ENCODE assay signal across 11 cellular contexts in genomic region chr2:174901075-174901474, GRCh38.
DNase-seq lines count a peak whose midpoint lies in the region; ATAC-seq, FAIRE-seq and TF ChIP-seq lines count a peak whose summit lies in the region.
"Had no signal": no experiment of that assay in that cellular context is flagged by ENCODE, and none has a peak within 500 bp of the region (broad histone marks: within the 10 kb centered on the region; RNA-seq: fewer than 3 reads in every experiment).

No MANE protein-coding gene starts in this region.

- TF ChIP-seq EP300 in GM12878 (IDR thresholded peaks at IDR 0.05; ENCODE audit: borderline replicate concordance in 1 of 2, control insufficient read depth in 1 of 2, low read depth in 2 of 2, low read length in 2 of 2): no peak

- TF ChIP-seq RAD21 in GM12878 (IDR thresholded peaks at IDR 0.05; ENCODE audit: insufficient read depth, low read depth, low read length): no peak

- H2AFZ ChIP-seq in MM.1S (ENCODE audit: low read length): peak overlapping the region; percentile 53; the same call in 1 of the 2 replicates
- H2AFZ ChIP-seq in GM12878 (ENCODE audit: control insufficient read depth, low read depth, low read length): no peak overlapping the region

- no peaks in the 10 kb centered on the region for H3K27me3 ChIP-seq in BJ (ENCODE audit: control insufficient read depth, insufficient read depth, low read length)
- no peaks in the 10 kb centered on the region for H3K27me3 ChIP-seq in MM.1S (replicated peaks; ENCODE audit: insufficient read depth, low read length)
- no peaks in the 10 kb centered on the region for H3K27me3 ChIP-seq in GM12878 (replicated peaks in 1 of 2; ENCODE audit: control insufficient read depth in 2 of 2, insufficient read depth in 2 of 2, low read length in 1 of 2)
- H3K27me3 ChIP-seq: heart right ventricle, pancreas, stomach had no signal

- CTCF ChIA-PET in BJ (lab: Yijun Ruan, JAX): interaction anchor here (0.7 to 2.3 kb wide), 3 partner anchors 11 to 48 kb away, joined by 3 to 9 read pairs (median 4); no protein-coding TSS in a partner anchor
- CTCF ChIA-PET in GM12878 (lab: Yijun Ruan, JAX): interaction anchor here (2.3 kb wide), 1 partner anchor 130 kb away, joined by 6 read pairs; no protein-coding TSS in a partner anchor

- H3K4me2 ChIP-seq in MM.1S (ENCODE audit: low read depth, low read length) (peak overlapping the region; percentile 28; the same call in 1 of the 2 replicates), GM12878 (ENCODE audit: control insufficient read depth, insufficient read depth) (no peak overlapping the region)

- no peak overlapping the region for H3K4me3 ChIP-seq in BJ (ENCODE audit: low read depth, low read length)
- no peak overlapping the region for H3K4me3 ChIP-seq in MM.1S (ENCODE audit: low read length)
- no peak overlapping the region for H3K4me3 ChIP-seq in GM12878
- H3K4me3 ChIP-seq: pancreas, stomach had no signal

- H3K79me2 ChIP-seq in MM.1S (ENCODE audit: low read length) (no peaks in the 10 kb centered on the region), GM12878 (ENCODE audit: control insufficient read depth, insufficient read depth, low read length) (no peaks in the 10 kb centered on the region)

- H3K9me2 ChIP-seq in MM.1S (replicated peaks; ENCODE audit: insufficient read depth, low read length): no peaks in the 10 kb centered on the region; the same call in 1 of the 2 replicates

- TF ChIP-seq CTCF in BJ (IDR thresholded peaks at IDR 0.05; ENCODE audit: insufficient read depth, low read depth, low read length) (peak; percentile 21; the same call in 1 of the 2 replicates), MM.1S (IDR thresholded peaks at IDR 0.05; ENCODE audit: low read length) (no peak), GM12878 (IDR thresholded peaks at IDR 0.05 in 2 of 3, conservative IDR thresholded peaks at IDR 0.05 in 1 of 3; ENCODE audit: control insufficient read depth in 2 of 3, extremely low read depth in 1 of 3, insufficient read depth in 1 of 3, low read depth in 3 of 3, low read length in 3 of 3) (no peak)

- peak; percentile 20 for DNase-seq in BJ (ENCODE audit: low read depth)
- DNase-seq in MM.1S: peak; percentile 20
- DNase-seq in GM12878 (ENCODE audit: low read depth, low spot score): no peak
- peak; percentile 18 for DNase-seq in myocyte (ENCODE audit: low read depth)
- DNase-seq in COR-L47 (lab: John Stamatoyannopoulos, UW): no peak
- no peak for DNase-seq in NCI-H1694 treated with DMSO at 0.1 percent for 48 hours (lab: John Stamatoyannopoulos, UW)
- DNase-seq: heart right ventricle, pancreas, stomach had no signal

- in situ Hi-C loops in GM12878 (cut with MboI): no loop called here

- H3K9ac ChIP-seq in MM.1S (ENCODE audit: low read length) (no peak overlapping the region), GM12878 (ENCODE audit: control insufficient read depth, insufficient read depth, low read length) (no peak overlapping the region)

- H3K4me1 ChIP-seq in MM.1S (ENCODE audit: low read length) (peaks cover 6% of the 10 kb centered on the region; the same call in 1 of the 2 replicates), GM12878 (ENCODE audit: control insufficient read depth, insufficient read depth, low read length) (no peaks in the 10 kb centered on the region)

- no peaks in the 10 kb centered on the region for H4K20me1 ChIP-seq in MM.1S (ENCODE audit: insufficient read depth, low read length)
- no peaks in the 10 kb centered on the region for H4K20me1 ChIP-seq in GM12878 (ENCODE audit: control insufficient read depth, insufficient read depth)

- SMC1A ChIA-PET in GM12878 (lab: Charles Lee; ENCODE audit: uncharacterized antibody, unreplicated experiment): interaction anchor here (0.7 to 0.9 kb wide), 3 partner anchors 10 to 152 kb away, joined by 3 read pairs; no protein-coding TSS in a partner anchor

- RAD21 ChIA-PET in GM12878 (lab: Charles Lee; ENCODE audit: unreplicated experiment): no interaction called here

- intact Hi-C loops in GM12878 (cut with micrococcal nuclease; ENCODE audit: unreplicated experiment): no loop called here

- WGBS in GM12878 (ENCODE audit: insufficient coverage, insufficient replicate concordance, low lambda C conversion rate, missing lambda C conversion rate): 8% methylated on average over 4 of the region's 4 CpGs

- H3K27ac ChIP-seq in MM.1S (ENCODE audit: low read length) (no peak overlapping the region), GM12878 (ENCODE audit: control insufficient read depth, insufficient read depth) (no peak overlapping the region)
- H3K27ac ChIP-seq: pancreas had no signal

- no peaks in the 10 kb centered on the region for H3K36me3 ChIP-seq in BJ (ENCODE audit: control insufficient read depth, insufficient read depth, low read length)
- no peaks in the 10 kb centered on the region for H3K36me3 ChIP-seq in MM.1S (replicated peaks; ENCODE audit: insufficient read depth, low read length)
- no peaks in the 10 kb centered on the region for H3K36me3 ChIP-seq in GM12878 (ENCODE audit: control insufficient read depth in 2 of 2, insufficient read depth in 2 of 2, low read length in 1 of 2)
- H3K36me3 ChIP-seq: heart right ventricle, pancreas, stomach had no signal

- no peaks in the 10 kb centered on the region for H3F3A ChIP-seq in MM.1S (ENCODE audit: insufficient read depth, low read length)

- no peak for TF ChIP-seq POLR2A in GM12878 (IDR thresholded peaks at IDR 0.05; ENCODE audit: low read depth, low read length)

- no peak for FAIRE-seq in GM12878 (lab: Jason Lieb, UNC)
- FAIRE-seq: pancreas had no signal

- BruUV-seq in GM12878 (replicated peaks; lab: Mats Ljungman, UMichigan): no TSS peak

- ATAC-seq in GM12878 (peak; percentile 29; the same call in 1 of the 3 replicates), HG03520 (IDR thresholded peaks at IDR 0.05; ENCODE audit: unreplicated experiment) (no peak), esophagus mucosa (no peak)

- POLR2A ChIA-PET in BJ (lab: Charles Lee): interaction anchor here (0.6 kb wide), 1 partner anchor 162 kb away, joined by 3 read pairs; no protein-coding TSS in a partner anchor
- POLR2A ChIA-PET in GM12878 (lab: Charles Lee): no interaction called here

- no peaks in the 10 kb centered on the region for H3K9me3 ChIP-seq in MM.1S (replicated peaks; ENCODE audit: insufficient read depth, low read length)
- H3K9me3 ChIP-seq in GM12878 (replicated peaks; ENCODE audit: control insufficient read depth, insufficient read depth, low read length): no peaks in the 10 kb centered on the region
- H3K9me3 ChIP-seq: heart right ventricle, pancreas, stomach had no signal

TF ChIP-seq in GM12878, 131 proteins besides CTCF, POLR2A, EP300 and RAD21 (continues in another document):
- no peak for TF ChIP-seq PAX5 (IDR thresholded peaks at IDR 0.05; ENCODE audit: borderline replicate concordance, low read depth, low read length)
- no peak for TF ChIP-seq ATF7 (IDR thresholded peaks at IDR 0.05; ENCODE audit: low read depth)
- TF ChIP-seq JUND (IDR thresholded peaks at IDR 0.05; ENCODE audit: low read depth, low read length): no peak
- TF ChIP-seq NR2C1 (IDR thresholded peaks at IDR 0.05): no peak
- TF ChIP-seq JUNB (IDR thresholded peaks at IDR 0.05): no peak
- TF ChIP-seq, protein P1, sequence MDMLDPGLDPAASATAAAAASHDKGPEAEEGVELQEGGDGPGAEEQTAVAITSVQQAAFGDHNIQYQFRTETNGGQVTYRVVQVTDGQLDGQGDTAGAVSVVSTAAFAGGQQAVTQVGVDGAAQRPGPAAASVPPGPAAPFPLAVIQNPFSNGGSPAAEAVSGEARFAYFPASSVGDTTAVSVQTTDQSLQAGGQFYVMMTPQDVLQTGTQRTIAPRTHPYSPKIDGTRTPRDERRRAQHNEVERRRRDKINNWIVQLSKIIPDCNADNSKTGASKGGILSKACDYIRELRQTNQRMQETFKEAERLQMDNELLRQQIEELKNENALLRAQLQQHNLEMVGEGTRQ (IDR thresholded peaks at IDR 0.05; ENCODE audit: borderline replicate concordance, low read depth, low read length): no peak
- TF ChIP-seq NBN (IDR thresholded peaks at IDR 0.05): no peak
- TF ChIP-seq, protein P2, sequence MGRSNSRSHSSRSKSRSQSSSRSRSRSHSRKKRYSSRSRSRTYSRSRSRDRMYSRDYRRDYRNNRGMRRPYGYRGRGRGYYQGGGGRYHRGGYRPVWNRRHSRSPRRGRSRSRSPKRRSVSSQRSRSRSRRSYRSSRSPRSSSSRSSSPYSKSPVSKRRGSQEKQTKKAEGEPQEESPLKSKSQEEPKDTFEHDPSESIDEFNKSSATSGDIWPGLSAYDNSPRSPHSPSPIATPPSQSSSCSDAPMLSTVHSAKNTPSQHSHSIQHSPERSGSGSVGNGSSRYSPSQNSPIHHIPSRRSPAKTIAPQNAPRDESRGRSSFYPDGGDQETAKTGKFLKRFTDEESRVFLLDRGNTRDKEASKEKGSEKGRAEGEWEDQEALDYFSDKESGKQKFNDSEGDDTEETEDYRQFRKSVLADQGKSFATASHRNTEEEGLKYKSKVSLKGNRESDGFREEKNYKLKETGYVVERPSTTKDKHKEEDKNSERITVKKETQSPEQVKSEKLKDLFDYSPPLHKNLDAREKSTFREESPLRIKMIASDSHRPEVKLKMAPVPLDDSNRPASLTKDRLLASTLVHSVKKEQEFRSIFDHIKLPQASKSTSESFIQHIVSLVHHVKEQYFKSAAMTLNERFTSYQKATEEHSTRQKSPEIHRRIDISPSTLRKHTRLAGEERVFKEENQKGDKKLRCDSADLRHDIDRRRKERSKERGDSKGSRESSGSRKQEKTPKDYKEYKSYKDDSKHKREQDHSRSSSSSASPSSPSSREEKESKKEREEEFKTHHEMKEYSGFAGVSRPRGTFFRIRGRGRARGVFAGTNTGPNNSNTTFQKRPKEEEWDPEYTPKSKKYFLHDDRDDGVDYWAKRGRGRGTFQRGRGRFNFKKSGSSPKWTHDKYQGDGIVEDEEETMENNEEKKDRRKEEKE (IDR thresholded peaks at IDR 0.05): no peak
- no peak for TF ChIP-seq LARP7 (IDR thresholded peaks at IDR 0.05)

Comparison
In these comparisons a context has a peak if more than half of its experiments do, and no peak if none do; other contexts are left out.
1. DNase-seq: peak in BJ (single experiment), MM.1S (single experiment) and myocyte (single experiment); none in GM12878 (single experiment), COR-L47 (single experiment) and NCI-H1694 treated with DMSO at 0.1 percent for 48 hours (single experiment).